Comparison of ENCODE assay signal across 14 cellular contexts in the genomic region with DNA sequence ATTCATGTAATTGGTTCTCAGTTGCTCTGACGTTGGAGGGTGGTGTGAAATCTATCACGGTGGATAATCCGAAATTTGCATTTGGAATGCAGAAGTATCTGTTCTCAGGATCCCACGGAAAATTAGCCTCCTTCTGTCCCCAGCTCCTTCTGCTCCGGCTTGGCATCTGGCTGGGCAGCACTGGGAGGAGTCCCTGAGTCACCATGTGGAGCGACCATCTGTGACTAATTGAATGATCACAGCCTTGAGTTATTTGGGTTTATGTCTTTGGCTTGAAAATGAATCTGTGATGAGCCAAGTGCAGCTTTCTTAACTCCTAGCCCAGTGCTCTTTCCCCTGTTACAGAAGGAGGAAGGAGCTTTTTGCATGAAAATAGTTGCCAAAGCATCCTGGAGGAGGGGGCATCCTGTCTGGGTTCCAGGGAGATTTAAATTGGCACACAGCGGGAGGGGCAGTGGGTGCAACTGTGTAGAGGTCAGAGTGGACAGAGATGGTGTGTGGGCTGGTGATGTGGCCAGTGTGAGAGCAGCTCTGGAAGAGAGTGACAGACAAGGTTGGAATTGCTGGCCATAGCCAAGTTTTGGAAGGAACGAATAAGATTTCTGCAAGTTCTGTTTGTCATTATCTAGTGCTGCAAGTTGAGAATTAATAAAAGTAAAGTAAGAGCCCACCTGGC.
DNase-seq lines count a peak whose midpoint lies in the region; ATAC-seq and TF ChIP-seq lines count a peak whose summit lies in the region.
"Had no signal": no experiment of that assay in that cellular context is flagged by ENCODE, and none has a peak within 500 bp of the region (broad histone marks: within the 10 kb centered on the region; RNA-seq: fewer than 3 reads in every experiment).

No MANE protein-coding gene starts in this region.

- H3K4me3 ChIP-seq in A673 (ENCODE audit: low read depth, low read length, poor library complexity, severe bottlenecking) (no peak overlapping the region), adipocyte (ENCODE audit: low read length) (peak overlapping the region; percentile 57), transverse colon (no peak overlapping the region)
- H3K4me3 ChIP-seq: BLaER1, cardiac muscle cell, right lobe of liver had no signal

- no peak for TF ChIP-seq POLR2A in transverse colon (IDR thresholded peaks at IDR 0.05)

- H3K9ac ChIP-seq in adipocyte (ENCODE audit: low read length): peak overlapping the region; percentile 74
- H3K9ac ChIP-seq: BLaER1 had no signal

- H3K9me3 ChIP-seq in A673 (ENCODE audit: low read depth, low read length, poor library complexity, severe bottlenecking): no peaks in the 10 kb centered on the region
- no peaks in the 10 kb centered on the region for H3K9me3 ChIP-seq in adipocyte (ENCODE audit: control insufficient read depth, low read length)
- H3K9me3 ChIP-seq in transverse colon: no peaks in the 10 kb centered on the region
- H3K9me3 ChIP-seq: right lobe of liver had no signal

- H3K27ac ChIP-seq in A673 (ENCODE audit: low read depth, low read length, poor library complexity, severe bottlenecking) (no peak overlapping the region), transverse colon (no peak overlapping the region)
- H3K27ac ChIP-seq: BLaER1, cardiac muscle cell, right lobe of liver had no signal

- in situ Hi-C loops in transverse colon (cut with MboI; ENCODE audit: low pct_ligation_motif_present in 1 of 4, low pct_unique_long_range_greater_than_20kb in 1 of 4, low sequenced_read_pairs in 3 of 4): no loop called here

- H3K36me3 ChIP-seq in A673 (ENCODE audit: insufficient read depth, low read length, poor library complexity, severe bottlenecking): no peaks in the 10 kb centered on the region
- no peaks in the 10 kb centered on the region for H3K36me3 ChIP-seq in adipocyte (ENCODE audit: control insufficient read depth, insufficient read depth, low read length, severe bottlenecking)
- H3K36me3 ChIP-seq in transverse colon: no peaks in the 10 kb centered on the region
- H3K36me3 ChIP-seq: BLaER1, cardiac muscle cell, right lobe of liver had no signal

- no peaks in the 10 kb centered on the region for H3K4me1 Mint-ChIP-seq in activated CD8-positive, alpha-beta T cell treated with anti-CD3 and anti-CD28 coated beads, Interleukin-2, amount 10 ng/mL, durations not matched to agents 7 days and 5 days (ENCODE audit: low read depth)

- no peak for TF ChIP-seq CTCF in A673 (conservative IDR thresholded peaks at IDR 0.05; ENCODE audit: low read depth, low read length)
- no peak for TF ChIP-seq CTCF in transverse colon (IDR thresholded peaks at IDR 0.05)

- H3K4me1 ChIP-seq in A673 (ENCODE audit: insufficient read depth, low read length, poor library complexity, severe bottlenecking) (no peaks in the 10 kb centered on the region), adipocyte (ENCODE audit: control insufficient read depth, insufficient read depth, low read length) (peaks cover 49% of the 10 kb centered on the region), transverse colon (no peaks in the 10 kb centered on the region)
- H3K4me1 ChIP-seq: BLaER1 had no signal

- H3K27me3 ChIP-seq in A673 (replicated peaks; ENCODE audit: insufficient read depth, low read depth, low read length, poor library complexity) (peaks cover 11% of the 10 kb centered on the region), adipocyte (replicated peaks; ENCODE audit: control insufficient read depth, insufficient read depth, low read length) (no peaks in the 10 kb centered on the region), transverse colon (no peaks in the 10 kb centered on the region)
- H3K27me3 ChIP-seq: BLaER1, cardiac muscle cell, right lobe of liver had no signal

- DNase-seq in A673 (ENCODE audit: low spot score) (peak; percentile 24), HPDE6-E6E7 (ENCODE audit: extremely low spot score) (peak; percentile 66), adipocyte (ENCODE audit: low read depth) (peak; percentile 51), inferior parietal cortex (ENCODE audit: extremely low spot score) (peak; percentile 56), NCI-H345 (lab: John Stamatoyannopoulos, UW) (no peak), transverse colon (no peak)
- no peak for DNase-seq in activated CD8-positive, alpha-beta T cell treated with anti-CD3 and anti-CD28 coated beads, Interleukin-2, amount 10 ng/mL, durations not matched to agents 7 days and 5 days
- DNase-seq: activated CD4-positive, alpha-beta T cell treated with anti-CD3 and anti-CD28 coated beads, Interleukin-2, amount 50 U/mL, for 1 hour; kidney; right lobe of liver had no signal

- H3K27ac Mint-ChIP-seq in activated CD8-positive, alpha-beta T cell treated with anti-CD3 and anti-CD28 coated beads, Interleukin-2, amount 10 ng/mL, durations not matched to agents 7 days and 5 days: no peak overlapping the region

- ATAC-seq in activated CD8-positive, alpha-beta T cell treated with anti-CD3 and anti-CD28 coated beads, Interleukin-2, amount 10 ng/mL, durations not matched to agents 7 days and 5 days: no peak
- no peak for ATAC-seq in GM21619 (IDR thresholded peaks at IDR 0.05; ENCODE audit: unreplicated experiment)
- ATAC-seq: stimulated activated effector memory CD8-positive, alpha-beta T cell treated with anti-CD3 and anti-CD28 coated beads, Interleukin-12 subunit alpha, Interleukin-12 subunit beta, amount 100 ng/mL, for 72 hours had no signal

- H3K9me3 Mint-ChIP-seq in activated CD8-positive, alpha-beta T cell treated with anti-CD3 and anti-CD28 coated beads, Interleukin-2, amount 10 ng/mL, durations not matched to agents 7 days and 5 days (ENCODE audit: insufficient read depth): no peaks in the 10 kb centered on the region
- H3K9me3 Mint-ChIP-seq: stimulated activated effector memory CD8-positive, alpha-beta T cell treated with anti-CD3 and anti-CD28 coated beads, Interleukin-12 subunit alpha, Interleukin-12 subunit beta, amount 100 ng/mL, for 72 hours had no signal

- POLR2A ChIA-PET in A673 (lab: Charles Lee; ENCODE audit: low non-redundant PET): no interaction called here
- POLR2A ChIA-PET in activated CD8-positive, alpha-beta T cell treated with anti-CD3 and anti-CD28 coated beads, Interleukin-2, amount 10 ng/mL, durations not matched to agents 7 days and 5 days (lab: Charles Lee): no interaction called here

- no peaks in the 10 kb centered on the region for H3K36me3 Mint-ChIP-seq in activated CD8-positive, alpha-beta T cell treated with anti-CD3 and anti-CD28 coated beads, Interleukin-2, amount 10 ng/mL, durations not matched to agents 7 days and 5 days (ENCODE audit: low read depth)
- H3K36me3 Mint-ChIP-seq: stimulated activated effector memory CD8-positive, alpha-beta T cell treated with anti-CD3 and anti-CD28 coated beads, Interleukin-12 subunit alpha, Interleukin-12 subunit beta, amount 100 ng/mL, for 72 hours had no signal

- WGBS in transverse colon (ENCODE audit: low coverage in 1 of 2), 2 donors: 61 to 70% methylated on average over 3 to 8 of the region's 8 CpGs

- intact Hi-C loops in A673 (cut with micrococcal nuclease; ENCODE audit: unreplicated experiment) (no loop called here), transverse colon (cut with DNase I; ENCODE audit: low total_unique reads) (no loop called here)

- TF ChIP-seq EP300 in transverse colon (IDR thresholded peaks at IDR 0.05; ENCODE audit: low read depth): no peak

- H3K27me3 Mint-ChIP-seq in activated CD8-positive, alpha-beta T cell treated with anti-CD3 and anti-CD28 coated beads, Interleukin-2, amount 10 ng/mL, durations not matched to agents 7 days and 5 days (ENCODE audit: low read depth): peaks cover 15% of the 10 kb centered on the region

- BruUV-seq in A673 (replicated peaks; lab: Mats Ljungman, UMichigan): no TSS peak

- H3K4me3 Mint-ChIP-seq in activated CD8-positive, alpha-beta T cell treated with anti-CD3 and anti-CD28 coated beads, Interleukin-2, amount 10 ng/mL, durations not matched to agents 7 days and 5 days: no peak overlapping the region
- H3K4me3 Mint-ChIP-seq: stimulated activated effector memory CD8-positive, alpha-beta T cell treated with anti-CD3 and anti-CD28 coated beads, Interleukin-12 subunit alpha, Interleukin-12 subunit beta, amount 100 ng/mL, for 72 hours had no signal

- CTCF ChIA-PET in A673 (lab: Charles Lee): no interaction called here
- CTCF ChIA-PET in activated CD8-positive, alpha-beta T cell treated with anti-CD3 and anti-CD28 coated beads, Interleukin-2, amount 10 ng/mL, durations not matched to agents 7 days and 5 days (lab: Charles Lee): no interaction called here

Comparison
In these comparisons a context has a peak if more than half of its experiments do, and no peak if none do; other contexts are left out.
1. DNase-seq: peak in A673 (single experiment), HPDE6-E6E7 (single experiment), adipocyte (single experiment) and inferior parietal cortex (single experiment); none in NCI-H345 (single experiment), transverse colon (single experiment) and activated CD8-positive, alpha-beta T cell treated with anti-CD3 and anti-CD28 coated beads, Interleukin-2, amount 10 ng/mL, durations not matched to agents 7 days and 5 days (single experiment).